18 cellular contexts compared by ENCODE assay signal in genomic region chr6:10417681-10418104, GRCh38. TPM values are rescaled to one million over a fixed set of nuclear protein-coding genes. Genes with fewer than 3 reads are reported as not detected.
A peak's percentile ranks its signal among the peaks of the same experiment; 100 is the strongest.
DNase-seq lines count a peak whose midpoint lies in the region; ATAC-seq, FAIRE-seq and TF ChIP-seq lines count a peak whose summit lies in the region.
"Had no signal": no experiment of that assay in that cellular context is flagged by ENCODE, and none has a peak within 500 bp of the region (broad histone marks: within the 10 kb centered on the region; RNA-seq: fewer than 3 reads in every experiment).

No MANE protein-coding gene starts in this region.

- peak overlapping the region; percentile 100 for H3K9ac ChIP-seq in keratinocyte (ENCODE audit: control insufficient read depth, extremely low read depth, insufficient read depth, low read length)

- peaks cover 27% of the 10 kb centered on the region for H3K9me3 Mint-ChIP-seq in activated CD4-positive, alpha-beta T cell treated with anti-CD3 and anti-CD28 coated beads, Interleukin-2, amount 10 ng/mL, durations not matched to agents 24 days and 14 days

- FAIRE-seq in keratinocyte (lab: Jason Lieb, UNC) = no peak
- FAIRE-seq: A204.1, islet of Langerhans had no signal

- H3K9me1 ChIP-seq in keratinocyte (ENCODE audit: control insufficient read depth, extremely low read depth, insufficient read depth, low read length) = no peaks in the 10 kb centered on the region

- no peak for DNase-seq in activated CD4-positive, alpha-beta T cell treated with anti-CD3 and anti-CD28 coated beads, Interleukin-2, amount 10 ng/mL, durations not matched to agents 24 days and 14 days
- DNase-seq in activated CD4-positive, alpha-beta T cell treated with anti-CD3 and anti-CD28 coated beads for 1 hour = no peak
- DNase-seq in RWPE2 (ENCODE audit: low spot score) = peak; percentile 64
- no peak for DNase-seq in keratinocyte (ENCODE audit: low read depth, low spot score)
- no peak for DNase-seq in central memory CD4-positive, alpha-beta T cell
- no peak for DNase-seq in middle frontal gyrus (ENCODE audit: extremely low spot score, low spot score)
- DNase-seq: activated T-cell treated with anti-CD3 and anti-CD28 coated beads for 4 hours; adrenal gland; CD4-positive, CD25-positive, alpha-beta regulatory T cell; NCI-H1048; NCI-H2107; T-helper 2 cell had no signal

- H4K20me1 ChIP-seq in keratinocyte (ENCODE audit: control insufficient read depth, extremely low read depth, insufficient read depth, low read length) = peaks cover 14% of the 10 kb centered on the region

- H3K4me3 Mint-ChIP-seq in activated CD4-positive, alpha-beta T cell treated with anti-CD3 and anti-CD28 coated beads, Interleukin-2, amount 10 ng/mL, durations not matched to agents 24 days and 14 days = no peak overlapping the region

- H3K27me3 Mint-ChIP-seq in activated CD4-positive, alpha-beta T cell treated with anti-CD3 and anti-CD28 coated beads, Interleukin-2, amount 10 ng/mL, durations not matched to agents 24 days and 14 days = peaks cover 94% of the 10 kb centered on the region

- ATAC-seq in RWPE2 (ENCODE audit: low read depth) = no peak
- no peak for ATAC-seq in GM18520 (IDR thresholded peaks at IDR 0.05; ENCODE audit: unreplicated experiment)
- ATAC-seq: gastroesophageal sphincter had no signal

- H3K27me3 ChIP-seq in RWPE2 (ENCODE audit: insufficient read depth, poor library complexity, severe bottlenecking) = no peaks in the 10 kb centered on the region
- H3K27me3 ChIP-seq in keratinocyte (ENCODE audit: control insufficient read depth, extremely low read depth, insufficient read depth, low read length) = no peaks in the 10 kb centered on the region

- TF ChIP-seq CTCF in RWPE2 (IDR thresholded peaks at IDR 0.05; ENCODE audit: poor library complexity, severe bottlenecking) (no peak), keratinocyte (optimal IDR thresholded peaks at IDR 0.05 in 1 of 3, IDR thresholded peaks at IDR 0.05 in 1 of 3, conservative IDR thresholded peaks at IDR 0.05 in 1 of 3; ENCODE audit: extremely low read depth in 1 of 3, insufficient read depth in 2 of 3, low read length in 3 of 3) (no peak)

- peaks cover 23% of the 10 kb centered on the region for H3K4me1 ChIP-seq in RWPE2 (ENCODE audit: insufficient read depth, poor library complexity, severe bottlenecking)
- H3K4me1 ChIP-seq in keratinocyte (ENCODE audit: control insufficient read depth, extremely low read depth, insufficient read depth, low read length) = peaks cover 24% of the 10 kb centered on the region

- peak overlapping the region; percentile 37 for H3K27ac Mint-ChIP-seq in activated CD4-positive, alpha-beta T cell treated with anti-CD3 and anti-CD28 coated beads, Interleukin-2, amount 10 ng/mL, durations not matched to agents 24 days and 14 days
- H3K27ac Mint-ChIP-seq: CD4-positive, CD25-positive, alpha-beta regulatory T cell had no signal

- peak overlapping the region; percentile 100 for H3K4me2 ChIP-seq in keratinocyte (ENCODE audit: control insufficient read depth, extremely low read depth, insufficient read depth, low read depth, low read length)

- H3K36me3 Mint-ChIP-seq in activated CD4-positive, alpha-beta T cell treated with anti-CD3 and anti-CD28 coated beads, Interleukin-2, amount 10 ng/mL, durations not matched to agents 24 days and 14 days (ENCODE audit: low read depth) = peaks cover 15% of the 10 kb centered on the region

- H3K9me3 ChIP-seq in RWPE2 (ENCODE audit: severe bottlenecking) (no peaks in the 10 kb centered on the region), keratinocyte (ENCODE audit: control insufficient read depth, low read depth, low read length) (no peaks in the 10 kb centered on the region)
- H3K9me3 ChIP-seq: adrenal gland, prostate gland had no signal

- dilution Hi-C loops in keratinocyte (cut with MboI; ENCODE audit: extremely low pct_ligation_motif_present, low sequenced_read_pairs) = no loop called here

- H3K79me2 ChIP-seq in keratinocyte (ENCODE audit: control insufficient read depth, insufficient read depth, low read length) = peaks cover 63% of the 10 kb centered on the region

- H2AFZ ChIP-seq in keratinocyte (ENCODE audit: control insufficient read depth, low read length) = no peak overlapping the region

- intact Hi-C loops in activated CD4-positive, alpha-beta T cell treated with anti-CD3 and anti-CD28 coated beads, Interleukin-2, amount 10 ng/mL, durations not matched to agents 24 days and 14 days (cut with micrococcal nuclease) = loop anchor here (10.0 kb wide), 1 partner anchor 1983 kb away; the partner anchor contains the start of gene SLC35B3

- H3K36me3 ChIP-seq in RWPE2 (ENCODE audit: low read depth) = peaks cover 12% of the 10 kb centered on the region
- H3K36me3 ChIP-seq in keratinocyte (ENCODE audit: control insufficient read depth in 2 of 2, extremely low read depth in 1 of 2, insufficient read depth in 2 of 2, low read length in 2 of 2) = peaks cover 1 to 17% of the 10 kb centered on the region in 2 experiments
- H3K36me3 ChIP-seq: adrenal gland, gastroesophageal sphincter, prostate gland had no signal

- H3K27ac ChIP-seq in RWPE2 (ENCODE audit: poor library complexity, severe bottlenecking) (peak overlapping the region; percentile 91), keratinocyte (ENCODE audit: control insufficient read depth, insufficient read depth, low read length) (peak overlapping the region; percentile 100), skin epidermis (peak overlapping the region; percentile 26 to 98 (median 89))
- H3K27ac ChIP-seq: adrenal gland, gastroesophageal sphincter had no signal

- peak overlapping the region; percentile 46 for H3K4me3 ChIP-seq in RWPE2 (ENCODE audit: severe bottlenecking)
- H3K4me3 ChIP-seq in keratinocyte (ENCODE audit: control insufficient read depth in 2 of 3, extremely low read depth in 1 of 3, insufficient read depth in 2 of 3, low read depth in 1 of 3, low read length in 3 of 3) = peak overlapping the region; percentile 65 to 99 (median 95)
- peak overlapping the region; percentile 31 to 78 (median 57) for H3K4me3 ChIP-seq in skin epidermis

- H3K4me1 Mint-ChIP-seq in activated CD4-positive, alpha-beta T cell treated with anti-CD3 and anti-CD28 coated beads, Interleukin-2, amount 10 ng/mL, durations not matched to agents 24 days and 14 days = peaks cover 13% of the 10 kb centered on the region

RNA-seq across cellular contexts. Expression of gene TFAP2A, which starts 2.8 kb away (rescaled TPM):
- not detected in 2 replicates for total RNA-seq in activated CD4-positive, alpha-beta T cell treated with anti-CD3 and anti-CD28 coated beads, Interleukin-2, amount 10 ng/mL, durations not matched to agents 24 days and 14 days
- polyA plus RNA-seq in keratinocyte = 25.5 to 30.2 TPM (median 27.7 TPM) in 3 replicates
- polyA plus RNA-seq in keratinocyte (2011; ENCODE audit: low read depth) = 88.1 TPM
- polyA plus RNA-seq in keratinocyte (2011; cell fraction: cytosol; rRNA removed) = 28.5 and 39.0 TPM in 2 replicates
- 104 and 128 TPM in 2 replicates for polyA plus RNA-seq in keratinocyte (2011; cell fraction: nucleus; rRNA removed)
- polyA plus RNA-seq in keratinocyte (2012; ENCODE audit: low replicate concordance) = 64.1 and 117 TPM in 2 replicates
- polyA minus RNA-seq in keratinocyte = 26.9 to 42.3 TPM (median 32.3 TPM) in 3 replicates
- 55.2 TPM for polyA minus RNA-seq in keratinocyte (2011; cell fraction: cytosol; rRNA and poly(A)+ RNA removed)
- 65.1 and 87.0 TPM in 2 replicates for polyA minus RNA-seq in keratinocyte (2011; cell fraction: nucleus; rRNA and poly(A)+ RNA removed)
- total RNA-seq: CD4-positive, CD25-positive, alpha-beta regulatory T cell had no signal
- polyA plus RNA-seq: CD4-positive, CD25-positive, alpha-beta regulatory T cell had no signal
